In genomic region chr20:54323227-54323734, GRCh38 we compare ENCODE assay signal across 17 cellular contexts.
"Had no signal": no experiment of that assay in that cellular context is flagged by ENCODE, and none has a peak within 500 bp of the region (broad histone marks: within the 10 kb centered on the region; RNA-seq: fewer than 3 reads in every experiment).

No MANE protein-coding gene starts in this region.

- H3K27me3 ChIP-seq: tibial artery, vagina had no signal

- H3K4me3 ChIP-seq: lung, smooth muscle cell, tibial artery, vagina had no signal

- H3K4me2 ChIP-seq: smooth muscle cell had no signal

- DNase-seq: activated T-cell treated with anti-CD3 and anti-CD28 coated beads for 4 hours; caudate nucleus; cortex of kidney; effector CD8-positive, alpha-beta T cell; hypothalamus; midbrain; naive thymus-derived CD4-positive, alpha-beta T cell; posterior cingulate gyrus; right cardiac atrium; T-cell; T1000; tibial artery had no signal

- H3K9me3 ChIP-seq: tibial artery, vagina had no signal

- H3K4me1 ChIP-seq: tibial artery, vagina had no signal

- H3K36me3 ChIP-seq: tibial artery, vagina had no signal

- ATAC-seq: naive thymus-derived CD4-positive, alpha-beta T cell; right cardiac atrium; T-cell had no signal

- H3K27ac ChIP-seq: tibial artery, vagina, VCaP had no signal

- FAIRE-seq: astrocyte had no signal
